9 cellular contexts compared by ENCODE assay signal in the genomic region with DNA sequence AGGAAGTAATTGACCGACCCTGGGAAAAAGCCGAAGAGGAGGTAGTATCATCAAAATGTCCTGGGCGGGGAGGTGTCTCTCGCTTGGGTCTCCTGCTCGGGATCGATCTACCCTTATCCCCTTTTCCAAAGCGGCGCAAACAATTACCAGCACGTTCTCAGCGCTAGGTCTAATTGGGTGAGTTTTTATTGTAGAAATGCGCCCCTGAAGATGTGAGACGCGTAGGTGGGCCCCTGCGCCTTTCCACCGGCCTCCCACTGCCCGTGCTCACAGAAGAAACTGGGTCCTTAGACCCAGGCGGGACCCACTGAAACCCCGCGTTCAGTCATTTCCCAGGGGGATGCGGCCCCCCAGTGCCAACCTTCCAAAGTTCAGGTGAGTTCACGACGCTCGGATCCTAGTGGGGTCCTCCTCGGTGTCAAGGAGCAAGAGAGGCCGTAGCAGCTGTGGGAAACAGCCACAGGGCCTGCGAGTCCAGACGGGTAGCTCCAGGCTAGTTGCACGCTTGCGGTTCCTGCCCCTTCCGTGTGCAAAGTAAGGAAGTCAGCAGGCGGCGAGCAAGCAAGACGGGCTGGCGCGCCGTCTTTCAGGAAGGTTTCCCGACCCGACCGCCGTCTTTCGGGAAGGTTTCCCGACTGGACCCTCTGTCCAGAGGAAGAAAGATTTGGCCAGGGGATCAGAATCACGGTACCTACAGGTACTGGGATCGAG. TPM values are rescaled to one million over a fixed set of nuclear protein-coding genes. Genes with fewer than 3 reads are reported as not detected.
DNase-seq lines count a peak whose midpoint lies in the region; TF ChIP-seq lines count a peak whose summit lies in the region.
"Had no signal": no experiment of that assay in that cellular context is flagged by ENCODE, and none has a peak within 500 bp of the region (broad histone marks: within the 10 kb centered on the region; RNA-seq: fewer than 3 reads in every experiment).

No MANE protein-coding gene starts in this region.

- H3K36me3 Mint-ChIP-seq in Calu3 (ENCODE audit: insufficient read depth, unreplicated experiment) = peaks cover 23% of the 10 kb centered on the region

- H3K36me3 ChIP-seq in Peyer's patch (no peaks in the 10 kb centered on the region), ovary (no peaks in the 10 kb centered on the region)

- no peaks in the 10 kb centered on the region for H3K27me3 ChIP-seq in Peyer's patch
- H3K27me3 ChIP-seq in ovary = peaks cover 2% of the 10 kb centered on the region

- intact Hi-C loops in Calu3 (cut with micrococcal nuclease; ENCODE audit: unreplicated experiment) (no loop called here), ovary (cut with DNase I) (no loop called here)

- TF ChIP-seq POLR2A in Peyer's patch (IDR thresholded peaks at IDR 0.05) (peak in 1 of 2 donors; percentile 41), ovary (IDR thresholded peaks at IDR 0.05) (no peak)

- peaks cover 2% of the 10 kb centered on the region for H3K9me3 Mint-ChIP-seq in Calu3 (ENCODE audit: low read depth, unreplicated experiment)

- BruUV-seq in Calu3 (replicated peaks; lab: Mats Ljungman, UMichigan) = no TSS peak

- H3K4me1 ChIP-seq in Peyer's patch (peaks cover 0 to 60% (median 3%) of the 10 kb centered on the region in 4 donors), ovary (ENCODE audit: insufficient read depth) (peaks cover 4% of the 10 kb centered on the region)

- H3K4me3 ChIP-seq in Peyer's patch = peak overlapping the region in 3 of 4 donors; percentile 34 to 81 (median 69)
- peak overlapping the region; percentile 44 for H3K4me3 ChIP-seq in fibroblast of the aortic adventitia (ENCODE audit: low read depth, low read length)
- H3K4me3 ChIP-seq in ovary = peak overlapping the region; percentile 33

- 9 to 14% (median 11%) methylated on average over 44 of the region's 44 CpGs for WGBS in ovary, 3 donors

- H3K27ac ChIP-seq in Peyer's patch (peak overlapping the region in 2 of 4 donors; percentile 67 to 68), ovary (no peak overlapping the region)

- no peak for TF ChIP-seq EP300 in ovary (IDR thresholded peaks at IDR 0.05)

- CTCF ChIA-PET in Calu3 (lab: Charles Lee) = no interaction called here

- H3K4me3 Mint-ChIP-seq in Calu3 (ENCODE audit: low read depth, unreplicated experiment) = peak overlapping the region; percentile 86

- TF ChIP-seq CTCF in Calu3 (IDR thresholded peaks at IDR 0.05; ENCODE audit: unreplicated experiment) (no peak), Peyer's patch (IDR thresholded peaks at IDR 0.05) (no peak), fibroblast of the aortic adventitia (IDR thresholded peaks at IDR 0.05; ENCODE audit: insufficient read depth, low read length) (no peak), ovary (IDR thresholded peaks at IDR 0.05) (no peak), GM10266 (IDR thresholded peaks at IDR 0.05; ENCODE audit: control insufficient read depth, insufficient read depth, low read depth, missing control alignments) (no peak)

- H3K4me1 Mint-ChIP-seq in Calu3 (ENCODE audit: low read depth, unreplicated experiment) = peaks cover 25% of the 10 kb centered on the region

- H3K27ac Mint-ChIP-seq in Calu3 (ENCODE audit: unreplicated experiment) = no peak overlapping the region
- H3K27ac Mint-ChIP-seq: naive B cell had no signal

- peak; percentile 27 for DNase-seq in Calu3
- DNase-seq in Peyer's patch = peak in 1 of 3 donors; percentile 65
- peak; percentile 22 for DNase-seq in fibroblast of the aortic adventitia (ENCODE audit: low read depth)
- DNase-seq in ovary = no peak
- DNase-seq in NCI-H2196 treated with DMSO at 0.1 percent for 48 hours (lab: John Stamatoyannopoulos, UW; ENCODE audit: unreplicated experiment) = no peak
- DNase-seq in GM10266 (ENCODE audit: extremely low spot score) = no peak
- no peak for DNase-seq in GM19238 (ENCODE audit: insufficient read length, low spot score)
- no peak for DNase-seq in A172 (ENCODE audit: low spot score)
- DNase-seq: naive B cell had no signal

- H3K27me3 Mint-ChIP-seq in Calu3 (ENCODE audit: unreplicated experiment) = peaks cover 40% of the 10 kb centered on the region

- H3K9me3 ChIP-seq in Peyer's patch = peaks cover 0 to 7% (median 0%) of the 10 kb centered on the region in 4 donors
- H3K9me3 ChIP-seq in ovary = no peaks in the 10 kb centered on the region

RNA-seq across cellular contexts. Expression of a gene that starts 1.5 kb away (rescaled TPM):
- 0.37 and 0.42 TPM in 2 replicates for total RNA-seq in Calu3 (2022)
- total RNA-seq in Peyer's patch = 10 to 100 TPM in 3 of 4 donors, 1 to 10 TPM in 1; 5.8 to 18.4 (median 15.1) TPM
- total RNA-seq in fibroblast of the aortic adventitia (ENCODE audit: low replicate concordance) = not detected in 2 replicates
- total RNA-seq in ovary = under 1 TPM in 1 of 7 donors, not detected in 6; 0.13 TPM
- polyA plus RNA-seq in ovary = not detected
- not detected in 2 replicates for total RNA-seq in A172 (2014; rRNA removed; shearing (Covaris generic))

RNA-seq across cellular contexts. Expression of a gene that starts 58.8 kb away (rescaled TPM):
- total RNA-seq in Calu3 (2022) (93.1 and 94.2 TPM in 2 replicates), Peyer's patch (10 to 100 TPM; 20.0 to 31.4 (median 23.7) TPM), fibroblast of the aortic adventitia (ENCODE audit: low replicate concordance) (88.7 and 590 TPM in 2 replicates), ovary (100 to 1,000 TPM in 5 of 7 donors, 10 to 100 TPM in 2; 41.8 to 130 (median 112) TPM)
- polyA plus RNA-seq in ovary = 10 to 100 TPM; 20.3 to 33.7 TPM
- total RNA-seq in A172 (2014; rRNA removed; shearing (Covaris generic)) = 55.9 and 58.8 TPM in 2 replicates

Comparison
In these comparisons a context has a peak if more than half of its experiments do, and no peak if none do; other contexts are left out.
1. DNase-seq: peak in Calu3 (single experiment) and fibroblast of the aortic adventitia (single experiment); none in ovary (0 of 5), NCI-H2196 treated with DMSO at 0.1 percent for 48 hours (single experiment), GM10266 (single experiment), GM19238 (single experiment) and A172 (single experiment).
2. Peak in every context shown above with its lines, with median percentiles within 50 percentile points of each other: H3K4me3 ChIP-seq.